In the genomic region with DNA sequence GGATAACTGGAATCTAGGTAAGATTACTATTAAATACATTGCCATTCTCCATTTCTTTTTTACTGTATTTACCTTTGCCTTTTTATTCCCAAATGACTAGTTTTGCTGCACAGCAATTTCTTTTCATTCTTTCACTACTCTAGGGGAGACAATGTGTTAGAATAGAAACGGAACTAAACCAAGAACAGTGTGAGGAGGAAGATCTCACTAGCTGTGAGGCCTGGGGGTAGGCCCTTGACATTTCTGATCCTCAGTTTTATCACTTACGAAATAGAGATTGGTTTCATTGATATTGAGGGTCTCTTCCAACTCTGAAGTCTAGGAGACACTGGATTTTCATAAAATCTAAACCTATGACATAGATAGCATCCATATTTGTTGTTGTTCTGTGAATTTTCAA, we compare ENCODE assay signal across 22 cellular contexts.
A peak's percentile ranks its signal among the peaks of the same experiment; 100 is the strongest.
DNase-seq lines count a peak whose midpoint lies in the region; ATAC-seq and TF ChIP-seq lines count a peak whose summit lies in the region.
"Had no signal": no experiment of that assay in that cellular context is flagged by ENCODE, and none has a peak within 500 bp of the region (broad histone marks: within the 10 kb centered on the region; RNA-seq: fewer than 3 reads in every experiment).

No MANE protein-coding gene starts in this region.

- WGBS in right lobe of liver (ENCODE audit: insufficient coverage, low coverage, low lambda C conversion rate, missing lambda C conversion rate): 61% methylated on average over 2 of the region's 2 CpGs

- TF ChIP-seq CTCF in natural killer cell (IDR thresholded peaks at IDR 0.05) (no peak), vagina (IDR thresholded peaks at IDR 0.05) (no peak), right lobe of liver (IDR thresholded peaks at IDR 0.05) (no peak)

- H3K27ac Mint-ChIP-seq in CD8-positive, alpha-beta memory T cell: peak overlapping the region in 5 of 8 donors; percentile 24 to 96 (median 92)
- peak overlapping the region; percentile 4 for H3K27ac Mint-ChIP-seq in central memory CD8-positive, alpha-beta T cell (ENCODE audit: low read depth)
- peak overlapping the region; percentile 89 to 92 for H3K27ac Mint-ChIP-seq in natural killer cell
- H3K27ac Mint-ChIP-seq: B cell had no signal

- intact Hi-C loops in natural killer cell (cut with micrococcal nuclease) (no loop called here), vagina (cut with DNase I) (loop anchor here (5.0 kb wide), 1 partner anchor 1037 kb away; no protein-coding TSS in a partner anchor), right lobe of liver (cut with DNase I) (no loop called here)

- no peak for DNase-seq in CD8-positive, alpha-beta memory T cell
- no peak for DNase-seq in central memory CD8-positive, alpha-beta T cell (ENCODE audit: low spot score in 2 of 2)
- DNase-seq in natural killer cell: no peak
- no peak for DNase-seq in NCI-H2081 treated with DMSO at 0.1 percent for 48 hours (lab: John Stamatoyannopoulos, UW)
- no peak for DNase-seq in vagina (ENCODE audit: extremely low spot score in 2 of 2)
- DNase-seq in right lobe of liver: no peak
- DNase-seq: DMS153, GOT3, IMR-90, KG1, NCI-H1105 treated with DMSO at 0.1 percent for 48 hours, NCI-H146, NCI-H1930, NCI-H526 treated with DMSO at 0.1 percent for 48 hours, SHP77, T-cell had no signal

- TF ChIP-seq POLR2A in vagina (IDR thresholded peaks at IDR 0.05): no peak
- no peak for TF ChIP-seq POLR2A in right lobe of liver (IDR thresholded peaks at IDR 0.05)

- H3K4me3 ChIP-seq in CD8-positive, alpha-beta memory T cell (ENCODE audit: low read length): no peak overlapping the region
- H3K4me3 ChIP-seq in vagina: no peak overlapping the region
- H3K4me3 ChIP-seq in right lobe of liver: no peak overlapping the region
- H3K4me3 ChIP-seq: HAP-1 had no signal

- H3K27me3 ChIP-seq in CD8-positive, alpha-beta memory T cell (ENCODE audit: insufficient read depth, low read length, poor library complexity, severe bottlenecking): no peaks in the 10 kb centered on the region
- H3K27me3 ChIP-seq in vagina (no peaks in the 10 kb centered on the region), right lobe of liver (no peaks in the 10 kb centered on the region)

- H3K36me3 ChIP-seq in CD8-positive, alpha-beta memory T cell (ENCODE audit: insufficient read depth, low read length): no peaks in the 10 kb centered on the region
- H3K36me3 ChIP-seq in vagina (no peaks in the 10 kb centered on the region), right lobe of liver (no peaks in the 10 kb centered on the region)
- H3K36me3 ChIP-seq: HAP-1 had no signal

- no peak overlapping the region for H3K27ac ChIP-seq in CD8-positive, alpha-beta memory T cell (ENCODE audit: low read depth, low read length)
- H3K27ac ChIP-seq in vagina: no peak overlapping the region
- H3K27ac ChIP-seq in right lobe of liver: no peak overlapping the region
- H3K27ac ChIP-seq: C4-2B, RWPE1 had no signal

- CTCF ChIA-PET in CD8-positive, alpha-beta memory T cell (lab: Charles Lee): no interaction called here

- peak overlapping the region in 3 of 7 donors; percentile 2 to 54 (median 21) for H3K4me3 Mint-ChIP-seq in CD8-positive, alpha-beta memory T cell
- no peak overlapping the region for H3K4me3 Mint-ChIP-seq in central memory CD8-positive, alpha-beta T cell
- H3K4me3 Mint-ChIP-seq in natural killer cell: peak overlapping the region; percentile 89
- H3K4me3 Mint-ChIP-seq: B cell, T-cell had no signal

- H3K4me1 Mint-ChIP-seq in CD8-positive, alpha-beta memory T cell: peaks cover 33 to 59% (median 50%) of the 10 kb centered on the region in 3 donors
- peaks cover 22% of the 10 kb centered on the region for H3K4me1 Mint-ChIP-seq in central memory CD8-positive, alpha-beta T cell
- peaks cover 64 to 73% of the 10 kb centered on the region in 2 donors for H3K4me1 Mint-ChIP-seq in natural killer cell

- ATAC-seq in GM18867 (IDR thresholded peaks at IDR 0.05; ENCODE audit: unreplicated experiment) (peak; percentile 49), natural killer cell (peak; percentile 65 to 75 (median 70)), right lobe of liver (no peak)
- no peak for ATAC-seq in central memory CD8-positive, alpha-beta T cell (replicated peaks; ENCODE audit: extremely low read depth, poor library complexity, severe bottlenecking)
- ATAC-seq: Panc1, T-cell had no signal

- H3K36me3 Mint-ChIP-seq in CD8-positive, alpha-beta memory T cell: peaks cover 0 to 10% (median 3%) of the 10 kb centered on the region in 3 donors
- H3K36me3 Mint-ChIP-seq in central memory CD8-positive, alpha-beta T cell (ENCODE audit: insufficient read depth): peaks cover 2% of the 10 kb centered on the region
- peaks cover 12% of the 10 kb centered on the region for H3K36me3 Mint-ChIP-seq in natural killer cell
- H3K36me3 Mint-ChIP-seq: T-cell had no signal

- H3K9me3 ChIP-seq in CD8-positive, alpha-beta memory T cell (ENCODE audit: low read length): no peaks in the 10 kb centered on the region
- H3K9me3 ChIP-seq in vagina (no peaks in the 10 kb centered on the region), right lobe of liver (no peaks in the 10 kb centered on the region)
- H3K9me3 ChIP-seq: HAP-1 had no signal

- H3K9me3 Mint-ChIP-seq in CD8-positive, alpha-beta memory T cell: no peaks in the 10 kb centered on the region
- H3K9me3 Mint-ChIP-seq in central memory CD8-positive, alpha-beta T cell: no peaks in the 10 kb centered on the region
- H3K9me3 Mint-ChIP-seq in natural killer cell: no peaks in the 10 kb centered on the region
- H3K9me3 Mint-ChIP-seq: T-cell had no signal

- peaks cover 9% of the 10 kb centered on the region for H3K4me1 ChIP-seq in CD8-positive, alpha-beta memory T cell (ENCODE audit: insufficient read depth, low read length)
- H3K4me1 ChIP-seq in vagina (peaks cover 23% of the 10 kb centered on the region), right lobe of liver (no peaks in the 10 kb centered on the region)
- H3K4me1 ChIP-seq: HAP-1 had no signal

- POLR2A ChIA-PET in CD8-positive, alpha-beta memory T cell (lab: Charles Lee): no interaction called here

- H3K27me3 Mint-ChIP-seq in CD8-positive, alpha-beta memory T cell: no peaks in the 10 kb centered on the region
- H3K27me3 Mint-ChIP-seq in central memory CD8-positive, alpha-beta T cell: no peaks in the 10 kb centered on the region
- no peaks in the 10 kb centered on the region for H3K27me3 Mint-ChIP-seq in natural killer cell (ENCODE audit: low read depth in 2 of 2)
- H3K27me3 Mint-ChIP-seq: B cell, T-cell had no signal

Comparison
In these comparisons a context has a peak if more than half of its experiments do, and no peak if none do; other contexts are left out.
1. H3K27ac Mint-ChIP-seq: peak in every context shown above with its lines; median percentile 92 in CD8-positive, alpha-beta memory T cell; 90 in natural killer cell; 4 in central memory CD8-positive, alpha-beta T cell.
2. ATAC-seq: peak in GM18867 (single experiment) and natural killer cell (3 of 3); none in central memory CD8-positive, alpha-beta T cell (single experiment) and right lobe of liver (0 of 4).